ENCODE assay signal across 26 cellular contexts in the genomic region with DNA sequence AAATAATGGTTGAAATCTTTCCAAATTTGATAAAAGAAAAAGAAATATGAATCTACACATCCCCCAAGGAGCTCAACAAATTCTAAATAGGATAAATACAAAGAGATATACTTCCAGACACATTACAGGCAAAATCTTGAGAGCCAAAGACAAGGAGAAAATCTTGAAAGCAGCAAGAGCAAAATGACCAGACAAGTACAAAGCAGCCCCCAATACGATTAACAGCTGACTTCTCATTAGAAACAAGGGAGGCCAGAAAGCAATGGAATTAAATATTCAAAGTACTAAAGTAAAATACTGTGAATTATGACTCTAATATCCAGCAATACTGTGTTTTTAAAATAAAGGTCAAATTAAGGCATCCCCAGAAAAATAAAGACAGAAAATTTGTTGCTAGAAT.
"Had no signal": no experiment of that assay in that cellular context is flagged by ENCODE, and none has a peak within 500 bp of the region (broad histone marks: within the 10 kb centered on the region; RNA-seq: fewer than 3 reads in every experiment).

No MANE protein-coding gene starts in this region.

- H3K27me3 ChIP-seq: ascending aorta, brain microvascular endothelial cell, hepatocyte, ovary, upper lobe of right lung had no signal

- H3K9me3 ChIP-seq: ovary, prostate gland, thoracic aorta, upper lobe of right lung had no signal

- H3K4me3 ChIP-seq: ascending aorta, hepatocyte, ovary, prostate gland, thoracic aorta, upper lobe of right lung had no signal

- DNase-seq: activated CD4-positive, alpha-beta memory T cell treated with anti-CD3 and anti-CD28 coated beads, Interleukin-2, amount 10 ng/mL, durations not matched to agents 7 days and 5 days; activated CD4-positive, alpha-beta T cell treated with anti-CD3 and anti-CD28 coated beads for 4 hours; activated CD4-positive, CD25-positive, alpha-beta regulatory T cell; activated gamma-delta T cell; activated naive CD4-positive, alpha-beta T cell treated with anti-CD3 and anti-CD28 coated beads, Interleukin-2, amount 50 U/mL, for 16 hours; activated naive CD8-positive, alpha-beta T cell treated with anti-CD3 and anti-CD28 coated beads, Interleukin-2, amount 50 U/mL, for 24 hours; brain microvascular endothelial cell; caudate nucleus; dermis blood vessel endothelial cell; effector CD8-positive, alpha-beta T cell; foreskin melanocyte; immature natural killer cell; midbrain; ovary; stimulated activated CD4-positive, alpha-beta T cell treated with anti-CD3 and anti-CD28 coated beads, Interleukin-4, amount 100 ng/mL, for 24 hours; stimulated activated naive CD4-positive, alpha-beta T cell treated with Interleukin-2 at 50 U/mL for 16 hours; T-helper 1 cell; upper lobe of right lung had no signal

- H3K9me3 Mint-ChIP-seq: natural killer cell treated with Interleukin-12 subunit alpha and Interleukin-12 subunit beta and Interleukin-15 and Interleukin-18, amount 100 ng/mL, for 72 hours had no signal

- H3K27ac ChIP-seq: ascending aorta, brain microvascular endothelial cell, hepatocyte, ovary, prostate gland, thoracic aorta, upper lobe of right lung had no signal

- ATAC-seq: activated naive CD8-positive, alpha-beta T cell treated with anti-CD3 and anti-CD28 coated beads, Interleukin-2, amount 50 U/mL, for 24 hours; esophagus mucosa; left lobe of liver; natural killer cell treated with Interleukin-12 subunit alpha and Interleukin-12 subunit beta and Interleukin-15 and Interleukin-18, amount 100 ng/mL, for 72 hours; upper lobe of right lung had no signal

- H3K27ac Mint-ChIP-seq: activated CD4-positive, alpha-beta memory T cell treated with anti-CD3 and anti-CD28 coated beads, Interleukin-2, amount 10 ng/mL, durations not matched to agents 7 days and 5 days; activated naive CD8-positive, alpha-beta T cell treated with anti-CD3 and anti-CD28 coated beads, Interleukin-2, amount 50 U/mL, for 24 hours; activated T-helper 1 cell treated with anti-CD3 and anti-CD28 coated beads, Interleukin-12 subunit alpha, Interleukin-12 subunit beta, Interleukin-2, Interleukin-4 antibody, amounts not matched to agents 30 ng/mL and 10 ng/mL and 1 ng/mL, durations not matched to agents 14 hours and 24 hours and 36 hours; immature natural killer cell; natural killer cell treated with Interleukin-12 subunit alpha and Interleukin-12 subunit beta and Interleukin-15 and Interleukin-18, amount 100 ng/mL, for 72 hours had no signal

- H3K36me3 ChIP-seq: brain microvascular endothelial cell, ovary, prostate gland, thoracic aorta, upper lobe of right lung had no signal

- H3K4me3 Mint-ChIP-seq: activated CD4-positive, alpha-beta memory T cell treated with anti-CD3 and anti-CD28 coated beads, Interleukin-2, amount 10 ng/mL, durations not matched to agents 7 days and 5 days; activated naive CD8-positive, alpha-beta T cell treated with anti-CD3 and anti-CD28 coated beads, Interleukin-2, amount 50 U/mL, for 24 hours; activated T-helper 1 cell treated with anti-CD3 and anti-CD28 coated beads, Interleukin-12 subunit alpha, Interleukin-12 subunit beta, Interleukin-2, Interleukin-4 antibody, amounts not matched to agents 30 ng/mL and 10 ng/mL and 1 ng/mL, durations not matched to agents 14 hours and 24 hours and 36 hours; immature natural killer cell; natural killer cell treated with Interleukin-12 subunit alpha and Interleukin-12 subunit beta and Interleukin-15 and Interleukin-18, amount 100 ng/mL, for 72 hours had no signal

- H3K27me3 Mint-ChIP-seq: activated CD4-positive, alpha-beta memory T cell treated with anti-CD3 and anti-CD28 coated beads, Interleukin-2, amount 10 ng/mL, durations not matched to agents 7 days and 5 days; activated naive CD8-positive, alpha-beta T cell treated with anti-CD3 and anti-CD28 coated beads, Interleukin-2, amount 50 U/mL, for 24 hours; natural killer cell treated with Interleukin-12 subunit alpha and Interleukin-12 subunit beta and Interleukin-15 and Interleukin-18, amount 100 ng/mL, for 72 hours had no signal
